Comparison of ENCODE assay signal across 8 cellular contexts in genomic region chr10:131786756-131787605, GRCh38.
A peak's percentile ranks its signal among the peaks of the same experiment; 100 is the strongest.
DNase-seq lines count a peak whose midpoint lies in the region; ATAC-seq and TF ChIP-seq lines count a peak whose summit lies in the region.

No MANE protein-coding gene starts in this region.

- POLR2A ChIA-PET in BJ (lab: Charles Lee) = no interaction called here

- in situ Hi-C loops in GM13977 (cut with MboI; ENCODE audit: low pct_unique_long_range_greater_than_20kb, low sequenced_read_pairs, unreplicated experiment) = no loop called here

- H3K4me3 ChIP-seq in BJ (ENCODE audit: low read depth, low read length) = no peak overlapping the region
- H3K4me3 ChIP-seq in SJCRH30 = no peak overlapping the region

- no peak for ATAC-seq in GM18502 (IDR thresholded peaks at IDR 0.05; ENCODE audit: poor library complexity, unreplicated experiment)
- no peak for ATAC-seq in GM18873 (IDR thresholded peaks at IDR 0.05; ENCODE audit: low FRiP score, unreplicated experiment)

- TF ChIP-seq CTCF in BJ (IDR thresholded peaks at IDR 0.05; ENCODE audit: insufficient read depth, low read depth, low read length) (peak; percentile 40), GM13977 (IDR thresholded peaks at IDR 0.05; ENCODE audit: extremely low read depth, insufficient read depth, missing control alignments) (peak; percentile 55)

- H3K27me3 ChIP-seq in BJ (ENCODE audit: control insufficient read depth, insufficient read depth, low read length) (no peaks in the 10 kb centered on the region), SJCRH30 (no peaks in the 10 kb centered on the region)

- no peaks in the 10 kb centered on the region for H3K4me1 ChIP-seq in SJCRH30

- H3K9me3 ChIP-seq in SJCRH30 (replicated peaks) = no peaks in the 10 kb centered on the region

- DNase-seq in BJ (ENCODE audit: low read depth) = peak; percentile 0
- DNase-seq in GM13977 (ENCODE audit: low spot score) = peak; percentile 42
- peak; percentile 4 to 19 for DNase-seq in SJCRH30
- peak; percentile 10 for DNase-seq in effector CD4-positive, alpha-beta T cell
- peak; percentile 1 for DNase-seq in non-pigmented ciliary epithelial cell (ENCODE audit: low read depth)
- DNase-seq in GOT3 (lab: John Stamatoyannopoulos, UW) = no peak

- H3K27ac ChIP-seq in SJCRH30 = no peak overlapping the region

- CTCF ChIA-PET in BJ (lab: Yijun Ruan, JAX) = interaction anchor here (1.0 kb wide), 1 partner anchor 64 kb away, joined by 3 read pairs; no protein-coding TSS in a partner anchor

- H3K36me3 ChIP-seq in BJ (ENCODE audit: control insufficient read depth, insufficient read depth, low read length) = no peaks in the 10 kb centered on the region
- no peaks in the 10 kb centered on the region for H3K36me3 ChIP-seq in SJCRH30
